ENCODE assay signal across 8 cellular contexts in genomic region chr9:30075451-30076199, GRCh38.
DNase-seq lines count a peak whose midpoint lies in the region; ATAC-seq lines count a peak whose summit lies in the region.

No MANE protein-coding gene starts in this region.

- no peaks in the 10 kb centered on the region for H3K9me3 ChIP-seq in T-helper 17 cell (ENCODE audit: control insufficient read depth, low read length, poor library complexity, severe bottlenecking)

- no peak overlapping the region for H3K4me3 Mint-ChIP-seq in T-helper 17 cell

- intact Hi-C loops in Right ventricle myocardium superior (cut with DNase I) = no loop called here

- ATAC-seq in GM19324 (IDR thresholded peaks at IDR 0.05; ENCODE audit: low FRiP score, unreplicated experiment) (peak; percentile 64), HG02885 (IDR thresholded peaks at IDR 0.05; ENCODE audit: poor library complexity, unreplicated experiment) (peak; percentile 95), T-helper 17 cell (peak; percentile 49), Right ventricle myocardium superior (ENCODE audit: poor library complexity) (no peak)

- no peak for DNase-seq in T-helper 17 cell
- DNase-seq in stimulated activated CD4-positive, alpha-beta T cell treated with anti-CD3 and anti-CD28 coated beads, Interleukin-12 subunit alpha, Interleukin-12 subunit beta, amount 100 ng/mL, for 4 hours = peak; percentile 9
- DNase-seq in iPS-NIHi7 (ENCODE audit: extremely low spot score) = no peak
- DNase-seq in NCI-H526 treated with DMSO at 0.1 percent for 48 hours (lab: John Stamatoyannopoulos, UW) = no peak
- DNase-seq in NCI-H748 treated with DMSO at 0.1 percent for 48 hours (lab: John Stamatoyannopoulos, UW) = no peak
- DNase-seq in Right ventricle myocardium superior = no peak

- H3K27me3 Mint-ChIP-seq in T-helper 17 cell = no peaks in the 10 kb centered on the region

- peaks cover 4% of the 10 kb centered on the region for H3K4me1 Mint-ChIP-seq in T-helper 17 cell

- no peak overlapping the region for H3K27ac Mint-ChIP-seq in T-helper 17 cell

- H3K36me3 Mint-ChIP-seq in T-helper 17 cell (ENCODE audit: low read depth) = no peaks in the 10 kb centered on the region
